22 cellular contexts compared by ENCODE assay signal in genomic region chr12:87818416-87818815, GRCh38.
"Had no signal": no experiment of that assay in that cellular context is flagged by ENCODE, and none has a peak within 500 bp of the region (broad histone marks: within the 10 kb centered on the region; RNA-seq: fewer than 3 reads in every experiment).

No MANE protein-coding gene starts in this region.

- H3K9me3 ChIP-seq: SK-N-SH had no signal

- H3K4me2 ChIP-seq: SK-N-SH had no signal

- DNase-seq: KBM-7, MV-4-11, NCI-H1048, NCI-H1105, NCI-H1417, NCI-H1436 treated with DMSO at 0.1 percent for 48 hours, NCI-H1694 treated with DMSO at 0.1 percent for 48 hours, NCI-H1930, NCI-H2081, NCI-H2107, NCI-H2171, NCI-H226, NCI-H446, NCI-H510A, NCI-H524 treated with DMSO at 0.1 percent for 48 hours, NCI-H69, NCI-H774, PC-3, SHP77, SK-N-SH had no signal

- H3K27ac ChIP-seq: RWPE1 had no signal

- ATAC-seq: Panc1, PC-3 had no signal

- H3K9ac ChIP-seq: SK-N-SH had no signal
